ENCODE assay signal across 9 cellular contexts in the genomic region with DNA sequence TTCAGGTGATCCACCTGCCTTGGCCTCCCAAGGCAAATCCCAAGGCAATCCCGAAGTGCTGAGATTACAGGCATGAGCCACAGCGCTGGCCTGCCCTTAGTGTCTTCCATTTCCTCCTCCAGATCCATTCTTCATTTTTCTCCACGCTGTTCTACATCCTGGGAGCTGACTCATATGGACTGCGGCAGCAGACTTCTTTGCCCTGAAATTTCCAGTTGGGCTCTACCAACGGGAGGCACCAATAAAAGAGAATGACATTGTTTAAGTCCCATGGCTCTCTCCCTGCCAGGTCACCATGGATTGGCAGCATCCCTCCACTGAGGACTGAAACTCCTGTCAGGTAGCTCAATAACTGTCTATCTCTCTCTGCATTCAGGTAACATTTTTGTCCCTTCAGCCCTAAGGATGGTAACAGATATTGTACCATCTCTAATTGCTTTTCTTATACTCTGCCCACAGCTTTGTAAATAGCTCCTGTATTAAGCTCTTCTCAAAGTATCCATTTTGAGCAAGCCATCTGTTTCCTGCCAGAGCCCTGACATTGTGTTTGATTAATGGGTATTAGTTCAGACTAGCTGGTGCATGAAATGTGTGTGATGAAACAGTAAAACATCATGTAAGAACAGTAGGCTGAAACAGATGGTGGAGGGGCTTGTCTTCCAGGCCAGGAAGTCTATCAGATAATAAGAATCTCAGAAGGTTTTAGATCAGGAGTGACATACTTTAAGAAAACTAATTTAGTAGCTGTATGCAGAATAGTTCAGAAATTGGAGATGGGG. TPM values are rescaled to one million over a fixed set of nuclear protein-coding genes. Genes with fewer than 3 reads are reported as not detected.
DNase-seq lines count a peak whose midpoint lies in the region; ATAC-seq, FAIRE-seq and TF ChIP-seq lines count a peak whose summit lies in the region.
"Had no signal": no experiment of that assay in that cellular context is flagged by ENCODE, and none has a peak within 500 bp of the region (broad histone marks: within the 10 kb centered on the region; RNA-seq: fewer than 3 reads in every experiment).

No MANE protein-coding gene starts in this region.

- no peaks in the 10 kb centered on the region for H3K36me3 ChIP-seq in keratinocyte (ENCODE audit: control insufficient read depth in 2 of 2, extremely low read depth in 1 of 2, insufficient read depth in 2 of 2, low read length in 2 of 2)

- peak overlapping the region; percentile 61 for H3K27ac ChIP-seq in keratinocyte (ENCODE audit: control insufficient read depth, insufficient read depth, low read length)

- dilution Hi-C loops in keratinocyte (cut with MboI; ENCODE audit: extremely low pct_ligation_motif_present, low sequenced_read_pairs) = no loop called here

- no peaks in the 10 kb centered on the region for H4K20me1 ChIP-seq in keratinocyte (ENCODE audit: control insufficient read depth, extremely low read depth, insufficient read depth, low read length)

- DNase-seq in D721Med (ENCODE audit: insufficient read length, low spot score) = peak; percentile 66
- DNase-seq in NCI-H128 (lab: John Stamatoyannopoulos, UW; ENCODE audit: unreplicated experiment) = peak; percentile 10
- no peak for DNase-seq in keratinocyte (ENCODE audit: low read depth, low spot score)
- DNase-seq in COLO829 (ENCODE audit: low spot score) = no peak
- DNase-seq in activated T-cell treated with anti-CD3 and anti-CD28 coated beads, Interleukin-2, amount 50 U/mL, for 24 hours = no peak
- no peak for DNase-seq in stimulated activated effector memory CD8-positive, alpha-beta T cell treated with anti-CD3 and anti-CD28 coated beads, Interleukin-12 subunit alpha, Interleukin-12 subunit beta, amount 100 ng/mL, for 72 hours (ENCODE audit: low spot score in 2 of 2)
- DNase-seq in pons (ENCODE audit: low spot score) = no peak
- DNase-seq: activated CD4-positive, alpha-beta T cell treated with anti-CD3 and anti-CD28 coated beads, Interleukin-2, amount 10 ng/mL, durations not matched to agents 24 days and 14 days had no signal

- H3K9ac ChIP-seq in keratinocyte (ENCODE audit: control insufficient read depth, extremely low read depth, insufficient read depth, low read length) = no peak overlapping the region

- peaks cover 26% of the 10 kb centered on the region for H3K36me3 Mint-ChIP-seq in activated T-cell treated with anti-CD3 and anti-CD28 coated beads, Interleukin-2, amount 50 U/mL, for 24 hours (ENCODE audit: low read depth)
- peaks cover 24% of the 10 kb centered on the region for H3K36me3 Mint-ChIP-seq in stimulated activated effector memory CD8-positive, alpha-beta T cell treated with anti-CD3 and anti-CD28 coated beads, Interleukin-12 subunit alpha, Interleukin-12 subunit beta, amount 100 ng/mL, for 72 hours

- no peaks in the 10 kb centered on the region for H3K27me3 Mint-ChIP-seq in activated T-cell treated with anti-CD3 and anti-CD28 coated beads, Interleukin-2, amount 50 U/mL, for 24 hours

- H3K79me2 ChIP-seq in keratinocyte (ENCODE audit: control insufficient read depth, insufficient read depth, low read length) = peaks cover 22% of the 10 kb centered on the region

- FAIRE-seq in D721Med (lab: Jason Lieb, UNC) = peak; percentile 92
- FAIRE-seq in keratinocyte (lab: Jason Lieb, UNC) = no peak

- peak overlapping the region; percentile 47 for H3K4me2 ChIP-seq in keratinocyte (ENCODE audit: control insufficient read depth, extremely low read depth, insufficient read depth, low read depth, low read length)

- H3K9me3 ChIP-seq in keratinocyte (ENCODE audit: control insufficient read depth, low read depth, low read length) = no peaks in the 10 kb centered on the region

- H3K4me1 Mint-ChIP-seq in activated T-cell treated with anti-CD3 and anti-CD28 coated beads, Interleukin-2, amount 50 U/mL, for 24 hours (ENCODE audit: low read depth) = peaks cover 13% of the 10 kb centered on the region
- peaks cover 13% of the 10 kb centered on the region for H3K4me1 Mint-ChIP-seq in stimulated activated effector memory CD8-positive, alpha-beta T cell treated with anti-CD3 and anti-CD28 coated beads, Interleukin-12 subunit alpha, Interleukin-12 subunit beta, amount 100 ng/mL, for 72 hours

- no peak overlapping the region for H3K4me3 Mint-ChIP-seq in activated T-cell treated with anti-CD3 and anti-CD28 coated beads, Interleukin-2, amount 50 U/mL, for 24 hours
- H3K4me3 Mint-ChIP-seq in stimulated activated effector memory CD8-positive, alpha-beta T cell treated with anti-CD3 and anti-CD28 coated beads, Interleukin-12 subunit alpha, Interleukin-12 subunit beta, amount 100 ng/mL, for 72 hours = no peak overlapping the region

- peak overlapping the region; percentile 64 for H2AFZ ChIP-seq in keratinocyte (ENCODE audit: control insufficient read depth, low read length)

- peaks cover 20% of the 10 kb centered on the region for H3K4me1 ChIP-seq in keratinocyte (ENCODE audit: control insufficient read depth, extremely low read depth, insufficient read depth, low read length)

- peak overlapping the region in 1 of 3 experiments; percentile 38 for H3K4me3 ChIP-seq in keratinocyte (ENCODE audit: control insufficient read depth in 2 of 3, extremely low read depth in 1 of 3, insufficient read depth in 2 of 3, low read depth in 1 of 3, low read length in 3 of 3)

- no peaks in the 10 kb centered on the region for H3K9me3 Mint-ChIP-seq in activated T-cell treated with anti-CD3 and anti-CD28 coated beads, Interleukin-2, amount 50 U/mL, for 24 hours
- H3K9me3 Mint-ChIP-seq in stimulated activated effector memory CD8-positive, alpha-beta T cell treated with anti-CD3 and anti-CD28 coated beads, Interleukin-12 subunit alpha, Interleukin-12 subunit beta, amount 100 ng/mL, for 72 hours = no peaks in the 10 kb centered on the region
- H3K9me3 Mint-ChIP-seq: activated CD4-positive, alpha-beta T cell treated with anti-CD3 and anti-CD28 coated beads, Interleukin-2, amount 10 ng/mL, durations not matched to agents 24 days and 14 days had no signal

- no peaks in the 10 kb centered on the region for H3K27me3 ChIP-seq in keratinocyte (ENCODE audit: control insufficient read depth, extremely low read depth, insufficient read depth, low read length)

- TF ChIP-seq CTCF in D721Med (IDR thresholded peaks at IDR 0.05; ENCODE audit: insufficient read depth, missing control alignments) (no peak), keratinocyte (optimal IDR thresholded peaks at IDR 0.05 in 1 of 3, IDR thresholded peaks at IDR 0.05 in 1 of 3, conservative IDR thresholded peaks at IDR 0.05 in 1 of 3; ENCODE audit: extremely low read depth in 1 of 3, insufficient read depth in 2 of 3, low read length in 3 of 3) (no peak)

- no peak for ATAC-seq in SK-N-SH treated with all-trans-retinoic acid at 6 μM for 48 hours
- no peak for ATAC-seq in stimulated activated effector memory CD8-positive, alpha-beta T cell treated with anti-CD3 and anti-CD28 coated beads, Interleukin-12 subunit alpha, Interleukin-12 subunit beta, amount 100 ng/mL, for 72 hours

- no peak overlapping the region for H3K27ac Mint-ChIP-seq in activated T-cell treated with anti-CD3 and anti-CD28 coated beads, Interleukin-2, amount 50 U/mL, for 24 hours
- no peak overlapping the region for H3K27ac Mint-ChIP-seq in stimulated activated effector memory CD8-positive, alpha-beta T cell treated with anti-CD3 and anti-CD28 coated beads, Interleukin-12 subunit alpha, Interleukin-12 subunit beta, amount 100 ng/mL, for 72 hours
- H3K27ac Mint-ChIP-seq: activated CD4-positive, alpha-beta T cell treated with anti-CD3 and anti-CD28 coated beads, Interleukin-2, amount 10 ng/mL, durations not matched to agents 24 days and 14 days had no signal

- H3K9me1 ChIP-seq in keratinocyte (ENCODE audit: control insufficient read depth, extremely low read depth, insufficient read depth, low read length) = no peaks in the 10 kb centered on the region

TF ChIP-seq in SK-N-SH treated with all-trans-retinoic acid at 6 μM for 48 hours, 23 proteins besides CTCF, POLR2A, EP300 and RAD21 (continues in another document):
- TF ChIP-seq TOX (CRISPR knock-in tag; IDR thresholded peaks at IDR 0.05; ENCODE audit: borderline replicate concordance) (0 out of 2 replicates have a peak, but pooled peaks have one; percentile 4), ISL1 (CRISPR knock-in tag; IDR thresholded peaks at IDR 0.05) (no peak; the same call in 1 of the 2 replicates)

RNA-seq across cellular contexts. Expression of gene TBCC, which starts 3.6 kb away (rescaled TPM):
- polyA plus RNA-seq in keratinocyte = 14.1 to 18.8 TPM (median 16.7 TPM) in 3 replicates
- 7.7 TPM for polyA plus RNA-seq in keratinocyte (2011; ENCODE audit: low read depth)
- 12.2 and 12.8 TPM in 2 replicates for polyA plus RNA-seq in keratinocyte (2011; cell fraction: cytosol; rRNA removed)
- polyA plus RNA-seq in keratinocyte (2011; cell fraction: nucleus; rRNA removed) = 21.2 and 24.7 TPM in 2 replicates
- 11.4 and 16.6 TPM in 2 replicates for polyA plus RNA-seq in keratinocyte (2012; ENCODE audit: low replicate concordance)
- polyA minus RNA-seq in keratinocyte = 7.4 to 15.6 TPM (median 7.6 TPM) in 3 replicates
- 12.5 TPM for polyA minus RNA-seq in keratinocyte (2011; cell fraction: cytosol; rRNA and poly(A)+ RNA removed)
- polyA minus RNA-seq in keratinocyte (2011; cell fraction: nucleus; rRNA and poly(A)+ RNA removed) = 6.9 and 8.9 TPM in 2 replicates

RNA-seq across cellular contexts. Expression of gene PRPH2, which starts 19.9 kb away (rescaled TPM):
- 0.01 to 0.05 TPM in 2 of 3 replicates, not detected in the other for polyA plus RNA-seq in keratinocyte
- polyA plus RNA-seq in keratinocyte (2011; ENCODE audit: low read depth) = not detected
- polyA plus RNA-seq in keratinocyte (2011; cell fraction: cytosol; rRNA removed) = 0.03 TPM in 1 of 2 replicates, not detected in the other
- not detected in 2 replicates for polyA plus RNA-seq in keratinocyte (2011; cell fraction: nucleus; rRNA removed)
- polyA plus RNA-seq in keratinocyte (2012; ENCODE audit: low replicate concordance) = 0.08 TPM in 1 of 2 replicates, not detected in the other
- polyA minus RNA-seq in keratinocyte = not detected in 3 replicates
- not detected for polyA minus RNA-seq in keratinocyte (2011; cell fraction: cytosol; rRNA and poly(A)+ RNA removed)
- not detected in 2 replicates for polyA minus RNA-seq in keratinocyte (2011; cell fraction: nucleus; rRNA and poly(A)+ RNA removed)

RNA-seq across cellular contexts. Expression of gene BICRAL, which starts 39.5 kb away (rescaled TPM):
- polyA plus RNA-seq in keratinocyte = 4.2 to 6.5 TPM (median 5.0 TPM) in 3 replicates
- 1.4 TPM for polyA plus RNA-seq in keratinocyte (2011; ENCODE audit: low read depth)
- polyA plus RNA-seq in keratinocyte (2011; cell fraction: cytosol; rRNA removed) = 3.3 and 5.7 TPM in 2 replicates
- 8.0 and 8.2 TPM in 2 replicates for polyA plus RNA-seq in keratinocyte (2011; cell fraction: nucleus; rRNA removed)
- 3.0 and 3.6 TPM in 2 replicates for polyA plus RNA-seq in keratinocyte (2012; ENCODE audit: low replicate concordance)
- 5.6 to 13.1 TPM (median 10.2 TPM) in 3 replicates for polyA minus RNA-seq in keratinocyte
- polyA minus RNA-seq in keratinocyte (2011; cell fraction: cytosol; rRNA and poly(A)+ RNA removed) = 5.4 TPM
- 6.0 and 10.6 TPM in 2 replicates for polyA minus RNA-seq in keratinocyte (2011; cell fraction: nucleus; rRNA and poly(A)+ RNA removed)

Comparison
In these comparisons a context has a peak if more than half of its experiments do, and no peak if none do; other contexts are left out.
1. DNase-seq: peak in D721Med (single experiment) and NCI-H128 (single experiment); none in keratinocyte (single experiment), COLO829 (single experiment), activated T-cell treated with anti-CD3 and anti-CD28 coated beads, Interleukin-2, amount 50 U/mL, for 24 hours (single experiment), stimulated activated effector memory CD8-positive, alpha-beta T cell treated with anti-CD3 and anti-CD28 coated beads, Interleukin-12 subunit alpha, Interleukin-12 subunit beta, amount 100 ng/mL, for 72 hours (0 of 2) and pons (single experiment).